8 cellular contexts compared by ENCODE assay signal in the genomic region with DNA sequence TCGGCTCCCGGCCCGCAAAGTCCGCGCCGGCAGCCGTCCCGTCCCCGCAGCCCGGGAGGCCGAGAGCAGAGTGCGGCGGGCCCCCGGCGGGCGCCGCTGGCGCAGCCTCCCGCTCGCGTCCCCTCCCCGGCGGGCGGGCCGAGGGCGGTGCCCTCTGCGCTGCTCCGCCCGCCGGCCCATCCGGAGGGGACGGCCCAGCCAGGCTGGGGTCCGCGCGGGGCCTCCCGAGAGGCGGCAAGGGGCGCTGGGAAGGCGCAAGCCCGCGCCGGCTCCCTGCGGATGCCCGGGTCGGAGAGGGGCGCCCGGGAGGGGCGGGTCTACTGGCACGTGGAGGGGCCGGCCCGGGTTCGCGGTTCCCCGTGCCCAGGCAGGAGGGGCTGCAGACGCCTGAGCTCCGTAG. TPM values are rescaled to one million over a fixed set of nuclear protein-coding genes. Genes with fewer than 3 reads are reported as not detected.
DNase-seq lines count a peak whose midpoint lies in the region; ATAC-seq and TF ChIP-seq lines count a peak whose summit lies in the region.

Gene CLCN2 (minus strand): TSS at position 74 of the 400 bp plus-strand sequence. CDS start 126 bp downstream, outside the sequence.
Gene POLR2H (plus strand): TSS at position 179 of the 400 bp plus-strand sequence. CDS start 1,783 bp downstream, outside the sequence.

- intact Hi-C loops in Right ventricle myocardium inferior (cut with DNase I) (loop anchor here (5.0 to 10.0 kb wide), 2 partner anchors 106 to 453 kb away; partner anchors contain the start of gene VPS8), cardiac septum (cut with DNase I) (loop anchor here (5.0 kb wide), 1 partner anchor 356 kb away; no protein-coding TSS in a partner anchor)

- DNase-seq in Right ventricle myocardium inferior (ENCODE audit: missing footprints) (peak; percentile 73), cardiac septum (ENCODE audit: low spot score) (no peak), NCI-H774 (lab: John Stamatoyannopoulos, UW) (peak; percentile 78), foreskin melanocyte (peak; percentile 36), neural progenitor cell (ENCODE audit: low spot score) (peak; percentile 93), tibial nerve (ENCODE audit: low spot score in 2 of 2) (no peak)
- peak; percentile 25 for DNase-seq in activated T-helper 9 cell treated with anti-CD3 and anti-CD28 coated beads, Interleukin-2, amount 50 U/mL, for 16 hours (ENCODE audit: low read depth)

- peaks cover 33% of the 10 kb centered on the region for H3K4me1 Mint-ChIP-seq in neural progenitor cell

- peaks cover 15% of the 10 kb centered on the region for H3K27me3 Mint-ChIP-seq in neural progenitor cell (ENCODE audit: insufficient read depth, low read depth)

- H3K36me3 Mint-ChIP-seq in neural progenitor cell: peaks cover 16% of the 10 kb centered on the region

- peak; percentile 90 to 93 for TF ChIP-seq POLR2A in tibial nerve (IDR thresholded peaks at IDR 0.05)

- peak within 1 kb of the TSS; percentile 100 for H3K27ac ChIP-seq in neural progenitor cell
- H3K27ac ChIP-seq in tibial nerve: peak within 1 kb of the TSS; percentile 92 to 100 (median 98)

- WGBS in tibial nerve, 2 donors: 0% methylated on average over 8 to 12 of the region's 56 CpGs

- no peaks in the 10 kb centered on the region for H3K27me3 ChIP-seq in neural progenitor cell
- no peaks in the 10 kb centered on the region for H3K27me3 ChIP-seq in tibial nerve

- H3K9me3 ChIP-seq in neural progenitor cell (ENCODE audit: low read depth) (no peaks in the 10 kb centered on the region), tibial nerve (no peaks in the 10 kb centered on the region)

- peaks cover 37% of the 10 kb centered on the region for H3F3A ChIP-seq in neural progenitor cell (ENCODE audit: low read depth)

- peak within 1 kb of the TSS; percentile 87 for H3K9ac ChIP-seq in neural progenitor cell

- H3K4me1 ChIP-seq in neural progenitor cell: peaks cover 23% of the 10 kb centered on the region
- H3K4me1 ChIP-seq in tibial nerve: peaks cover 0 to 57% (median 27%) of the 10 kb centered on the region in 4 donors

- H3K36me3 ChIP-seq in neural progenitor cell (peaks cover 7% of the 10 kb centered on the region), tibial nerve (peaks cover 0 to 42% (median under 1%) of the 10 kb centered on the region in 3 donors)

- H3K4me3 ChIP-seq in neural progenitor cell (peak within 1 kb of the TSS; percentile 86), tibial nerve (peak within 1 kb of the TSS; percentile 65 to 98 (median 93))

- peak within 1 kb of the TSS; percentile 32 for H2AFZ ChIP-seq in neural progenitor cell (replicated peaks)

- no peaks in the 10 kb centered on the region for H3K9me3 Mint-ChIP-seq in neural progenitor cell

- H3K27ac Mint-ChIP-seq in neural progenitor cell: peak within 1 kb of the TSS; percentile 97

- TF ChIP-seq EP300 in tibial nerve (IDR thresholded peaks at IDR 0.05): peak in 1 of 2 donors; percentile 72

- H3K79me2 ChIP-seq in neural progenitor cell (ENCODE audit: low read depth): peaks cover 61% of the 10 kb centered on the region

- TF ChIP-seq CTCF in neural progenitor cell (IDR thresholded peaks at IDR 0.05) (no peak), tibial nerve (IDR thresholded peaks at IDR 0.05) (peak in 2 of 5 experiments; percentile 24 to 41)

- peak; percentile 67 for ATAC-seq in Right ventricle myocardium inferior
- peak; percentile 41 for ATAC-seq in HG02970 (IDR thresholded peaks at IDR 0.05; ENCODE audit: low FRiP score, unreplicated experiment)

- peak within 1 kb of the TSS; percentile 84 for H3K4me2 ChIP-seq in neural progenitor cell

- H4K20me1 ChIP-seq in neural progenitor cell (ENCODE audit: low read depth): peaks cover 4% of the 10 kb centered on the region

- peak within 1 kb of the TSS; percentile 98 for H3K4me3 Mint-ChIP-seq in neural progenitor cell

RNA-seq across cellular contexts. Expression of gene CLCN2, which starts in this region (rescaled TPM):
- total RNA-seq in Right ventricle myocardium inferior (2.9 TPM), cardiac septum (3.1 TPM), neural progenitor cell (ENCODE audit: low replicate concordance) (16.5 and 38.2 TPM in 2 replicates), tibial nerve (10 to 100 TPM; 51.3 to 86.3 (median 54.9) TPM)

RNA-seq across cellular contexts. Expression of gene POLR2H, which starts in this region (rescaled TPM):
- total RNA-seq in Right ventricle myocardium inferior: 27.1 TPM
- 23.2 TPM for total RNA-seq in cardiac septum
- total RNA-seq in neural progenitor cell (ENCODE audit: low replicate concordance): 128 and 173 TPM in 2 replicates
- total RNA-seq in tibial nerve: 100 to 1,000 TPM in 1 of 4 donors, 10 to 100 TPM in 3; 65.1 to 181 (median 95.3) TPM

Comparison
In these comparisons a context has a peak if more than half of its experiments do, and no peak if none do; other contexts are left out.
1. DNase-seq: peak in Right ventricle myocardium inferior (single experiment), NCI-H774 (single experiment), activated T-helper 9 cell treated with anti-CD3 and anti-CD28 coated beads, Interleukin-2, amount 50 U/mL, for 16 hours (single experiment), foreskin melanocyte (single experiment) and neural progenitor cell (single experiment); none in cardiac septum (single experiment) and tibial nerve (0 of 2).